Comparison of ENCODE assay signal across 8 cellular contexts in genomic region chr12:123232807-123233504, GRCh38. TPM values are rescaled to one million over a fixed set of nuclear protein-coding genes. Genes with fewer than 3 reads are reported as not detected.
DNase-seq lines count a peak whose midpoint lies in the region; ATAC-seq and TF ChIP-seq lines count a peak whose summit lies in the region.

Gene MPHOSPH9 (minus strand): TSS chr12:123233141. CDS start chr12:123230364, 2,777 bp downstream.
Gene MTRFR (plus strand): TSS chr12:123233436. CDS start chr12:123253675, 20,239 bp downstream.

- no peaks in the 10 kb centered on the region for H3K9me3 ChIP-seq in HUES64 (ENCODE audit: insufficient read depth, low read depth, low read length)
- no peaks in the 10 kb centered on the region for H3K9me3 ChIP-seq in OCI-LY1 (ENCODE audit: low read length)

- H3K36me3 ChIP-seq in HUES64 (ENCODE audit: insufficient read depth, low read length) (peaks cover 11% of the 10 kb centered on the region), OCI-LY1 (ENCODE audit: insufficient read depth, low read length) (peaks cover 46% of the 10 kb centered on the region)

- H3K9me3 Mint-ChIP-seq in Calu3 (ENCODE audit: low read depth, unreplicated experiment) (no peaks in the 10 kb centered on the region), endothelial cell (ENCODE audit: unreplicated experiment) (no peaks in the 10 kb centered on the region), mesothelial cell of epicardium (no peaks in the 10 kb centered on the region)

- peak within 1 kb of the TSS; percentile 81 for H3K27ac ChIP-seq in HUES64 (ENCODE audit: low read depth, low read length)
- H3K27ac ChIP-seq in OCI-LY1 (ENCODE audit: low read depth, low read length, poor library complexity, severe bottlenecking), result peak within 1 kb of the TSS; percentile 75

- intact Hi-C loops in Calu3 (cut with micrococcal nuclease; ENCODE audit: unreplicated experiment), result loop anchor here (5.0 to 10.0 kb wide), 2 partner anchors 71 to 348 kb away; no protein-coding TSS in a partner anchor

- no peaks in the 10 kb centered on the region for H3K9me2 ChIP-seq in OCI-LY1 (ENCODE audit: low read depth, low read length)

- CTCF ChIA-PET in Calu3 (lab: Charles Lee), result interaction anchor here (0.5 to 2.2 kb wide), 22 partner anchors 10 to 797 kb away, joined by 3 to 21 read pairs (median 4); partner anchors contain the start of genes ABCB9 and KMT5A

- peaks cover 64% of the 10 kb centered on the region for H3K79me2 ChIP-seq in OCI-LY1 (ENCODE audit: insufficient read depth, low read length)

- H3K27ac Mint-ChIP-seq in Calu3 (ENCODE audit: unreplicated experiment) (peak within 1 kb of the TSS; percentile 99), endothelial cell (ENCODE audit: unreplicated experiment) (peak within 1 kb of the TSS; percentile 89), mesothelial cell of epicardium (peak within 1 kb of the TSS; percentile 99)

- no peaks in the 10 kb centered on the region for H3K27me3 ChIP-seq in HUES64 (ENCODE audit: insufficient read depth, low read length)
- H3K27me3 ChIP-seq in OCI-LY1 (ENCODE audit: insufficient read depth, low read length), result no peaks in the 10 kb centered on the region

- peak within 1 kb of the TSS; percentile 80 for H3K4me3 ChIP-seq in HUES64 (ENCODE audit: low read length)
- peak within 1 kb of the TSS; percentile 88 for H3K4me3 ChIP-seq in OCI-LY1 (ENCODE audit: low read depth, low read length, poor library complexity, severe bottlenecking)

- H3K27me3 Mint-ChIP-seq in Calu3 (ENCODE audit: unreplicated experiment), result no peaks in the 10 kb centered on the region
- H3K27me3 Mint-ChIP-seq in endothelial cell (ENCODE audit: unreplicated experiment), result peaks cover 4% of the 10 kb centered on the region
- H3K27me3 Mint-ChIP-seq in mesothelial cell of epicardium (ENCODE audit: low read depth), result no peaks in the 10 kb centered on the region

- peak within 1 kb of the TSS; percentile 100 for H3K4me3 Mint-ChIP-seq in Calu3 (ENCODE audit: low read depth, unreplicated experiment)
- peak within 1 kb of the TSS; percentile 95 for H3K4me3 Mint-ChIP-seq in endothelial cell (ENCODE audit: unreplicated experiment)
- H3K4me3 Mint-ChIP-seq in mesothelial cell of epicardium, result peak within 1 kb of the TSS; percentile 92

- H3F3A ChIP-seq in OCI-LY1 (ENCODE audit: insufficient read depth, low read length), result peaks cover 6% of the 10 kb centered on the region; the same call in 1 of the 2 replicates

- under 1% methylated on average over 66 of the region's 66 CpGs for WGBS in HUES64

- peak; percentile 74 for ATAC-seq in GM21447 (IDR thresholded peaks at IDR 0.05; ENCODE audit: unreplicated experiment)

- peak within 1 kb of the TSS; percentile 94 for H3K4me2 ChIP-seq in OCI-LY1 (ENCODE audit: low read length)

- H3K9ac ChIP-seq in HUES64 (ENCODE audit: low read depth, low read length), result peak within 1 kb of the TSS; percentile 90
- H3K9ac ChIP-seq in OCI-LY1 (ENCODE audit: low read length), result peak within 1 kb of the TSS; percentile 90

- no peaks in the 10 kb centered on the region for H4K20me1 ChIP-seq in OCI-LY1 (ENCODE audit: insufficient read depth, low read length)

- no TSS peak for BruUV-seq in Calu3 (replicated peaks; lab: Mats Ljungman, UMichigan)

- DNase-seq in Calu3 (peak; percentile 99), endothelial cell (ENCODE audit: low spot score) (peak; percentile 97), mesothelial cell of epicardium (ENCODE audit: low spot score in 2 of 2, unreplicated experiment in 2 of 2) (peak; percentile 96 to 97)
- DNase-seq in activated CD8-positive, alpha-beta memory T cell treated with anti-CD3 and anti-CD28 coated beads, Interleukin-2, amount 50 U/mL, for 4 hours, result peak; percentile 96
- peak; percentile 98 to 99 for DNase-seq in stimulated activated CD8-positive, alpha-beta memory T cell treated with anti-CD3 and anti-CD28 coated beads, Interleukin-15, amount 100 ng/mL, for 48 hours (ENCODE audit: low read depth in 2 of 2)

- no peak within 1 kb of the TSS for H2AFZ ChIP-seq in OCI-LY1 (ENCODE audit: low read length)

- H3K36me3 Mint-ChIP-seq in Calu3 (ENCODE audit: insufficient read depth, unreplicated experiment) (peaks cover 43% of the 10 kb centered on the region), endothelial cell (ENCODE audit: low read depth, unreplicated experiment) (no peaks in the 10 kb centered on the region), mesothelial cell of epicardium (peaks cover 3% of the 10 kb centered on the region)

- TF ChIP-seq CTCF in Calu3 (IDR thresholded peaks at IDR 0.05; ENCODE audit: unreplicated experiment) (no peak), OCI-LY1 (IDR thresholded peaks at IDR 0.05; ENCODE audit: low read length) (no peak), endothelial cell (IDR thresholded peaks at IDR 0.05; ENCODE audit: unreplicated experiment) (no peak), mesothelial cell of epicardium (IDR thresholded peaks at IDR 0.05; ENCODE audit: unreplicated experiment) (no peak)

- peaks cover 28% of the 10 kb centered on the region for H3K4me1 Mint-ChIP-seq in Calu3 (ENCODE audit: low read depth, unreplicated experiment)
- peaks cover 10% of the 10 kb centered on the region for H3K4me1 Mint-ChIP-seq in endothelial cell (ENCODE audit: unreplicated experiment)
- peaks cover 24% of the 10 kb centered on the region for H3K4me1 Mint-ChIP-seq in mesothelial cell of epicardium

- H3K4me1 ChIP-seq in HUES64 (ENCODE audit: insufficient read depth, low read length) (peaks cover 7% of the 10 kb centered on the region), OCI-LY1 (ENCODE audit: insufficient read depth, low read length, severe bottlenecking) (peaks cover 71% of the 10 kb centered on the region)

RNA-seq across cellular contexts. Expression of gene MPHOSPH9, which starts in this region (rescaled TPM):
- 52.5 and 69.5 TPM in 2 replicates for total RNA-seq in Calu3 (2022)
- 30.5 TPM for polyA plus RNA-seq in HUES64 (2013, experiment 1 of 2)
- polyA plus RNA-seq in HUES64 (2013, experiment 2 of 2), result 34.4 TPM
- 30.1 TPM for total RNA-seq in endothelial cell (ENCODE audit: unreplicated experiment)
- total RNA-seq in mesothelial cell of epicardium, result 35.7 to 40.9 TPM (median 36.5 TPM) in 3 replicates

RNA-seq across cellular contexts. Expression of gene MTRFR, which starts in this region (rescaled TPM):
- total RNA-seq in Calu3 (2022) (19.9 and 24.7 TPM in 2 replicates), endothelial cell (ENCODE audit: unreplicated experiment) (11.6 TPM), mesothelial cell of epicardium (15.3 to 16.6 TPM (median 15.7 TPM) in 3 replicates)
- 9.7 TPM for polyA plus RNA-seq in HUES64 (2013, experiment 1 of 2)
- 13.0 TPM for polyA plus RNA-seq in HUES64 (2013, experiment 2 of 2)

Comparison
In these comparisons a context has a peak if more than half of its experiments do, and no peak if none do; other contexts are left out.
1. Peak in every context shown above with its lines: DNase-seq, ATAC-seq, H3K4me3 ChIP-seq and H3K27ac ChIP-seq.